In genomic region chr2:28173377-28173776, GRCh38 we compare ENCODE assay signal across 14 cellular contexts.
"Had no signal": no experiment of that assay in that cellular context is flagged by ENCODE, and none has a peak within 500 bp of the region (broad histone marks: within the 10 kb centered on the region; RNA-seq: fewer than 3 reads in every experiment).

No MANE protein-coding gene starts in this region.

- H3K27me3 Mint-ChIP-seq: activated CD4-positive, alpha-beta T cell treated with anti-CD3 and anti-CD28 coated beads, Interleukin-2, amount 10 ng/mL, durations not matched to agents 24 days and 14 days; T-cell had no signal

- H3K4me1 ChIP-seq: heart left ventricle, right atrium auricular region had no signal

- H3K27ac ChIP-seq: adrenal gland, heart left ventricle, right atrium auricular region had no signal

- DNase-seq: activated CD4-positive, alpha-beta T cell treated with anti-CD3 and anti-CD28 coated beads, Interleukin-2, amount 10 ng/mL, durations not matched to agents 24 days and 14 days; activated naive CD4-positive, alpha-beta T cell treated with anti-CD3 and anti-CD28 coated beads, Interleukin-2, amount 50 U/mL, for 16 hours; activated T-cell treated with anti-CD3 and anti-CD28 coated beads for 4 hours; adrenal gland; cerebellar nuclear complex; heart left ventricle; islet precursor cell; left ventricle myocardium superior; stimulated activated naive CD4-positive, alpha-beta T cell; T-cell had no signal

- H3K4me3 ChIP-seq: adrenal gland, dorsolateral prefrontal cortex, heart left ventricle, right atrium auricular region had no signal

- H3K27ac Mint-ChIP-seq: activated CD4-positive, alpha-beta T cell treated with anti-CD3 and anti-CD28 coated beads, Interleukin-2, amount 10 ng/mL, durations not matched to agents 24 days and 14 days; activated T-helper 2 cell treated with anti-CD3 and anti-CD28 coated beads, Interferon-gamma antibody, Interleukin-2, Interleukin-4, amounts not matched to agents 10 μg/mL and 5 μg/mL and 100 μg/mL, durations not matched to agents 14 hours and 24 hours and 36 hours; T-cell had no signal

- ATAC-seq: heart left ventricle, left ventricle myocardium superior, T-cell had no signal

- H3K36me3 ChIP-seq: adrenal gland, heart left ventricle, right atrium auricular region had no signal

- H3K27me3 ChIP-seq: adrenal gland, dorsolateral prefrontal cortex, heart left ventricle, right atrium auricular region had no signal

- H3K9me3 ChIP-seq: adrenal gland had no signal

- H3K4me1 Mint-ChIP-seq: T-cell had no signal

- H3K4me3 Mint-ChIP-seq: activated CD4-positive, alpha-beta T cell treated with anti-CD3 and anti-CD28 coated beads, Interleukin-2, amount 10 ng/mL, durations not matched to agents 24 days and 14 days; brain; T-cell had no signal
